Comparison of ENCODE assay signal across 1 cellular context in genomic region chr5:16615737-16616535, GRCh38.
TF ChIP-seq lines count a peak whose summit lies in the region.

No MANE protein-coding gene starts in this region.

TF ChIP-seq in GM12878, 131 proteins besides CTCF, POLR2A, EP300 and RAD21 (continued from another document):
- no peak for TF ChIP-seq ZNF687 (IDR thresholded peaks at IDR 0.05)
